10 cellular contexts compared by ENCODE assay signal in genomic region chr16:50284131-50284911, GRCh38. TPM values are rescaled to one million over a fixed set of nuclear protein-coding genes. Genes with fewer than 3 reads are reported as not detected.
A peak's percentile ranks its signal among the peaks of the same experiment; 100 is the strongest.
DNase-seq lines count a peak whose midpoint lies in the region; TF ChIP-seq lines count a peak whose summit lies in the region.
"Had no signal": no experiment of that assay in that cellular context is flagged by ENCODE, and none has a peak within 500 bp of the region (broad histone marks: within the 10 kb centered on the region; RNA-seq: fewer than 3 reads in every experiment).

No MANE protein-coding gene starts in this region.

- intact Hi-C loops in activated CD4-positive, alpha-beta memory T cell treated with anti-CD3 and anti-CD28 coated beads for 36 hours (cut with micrococcal nuclease): no loop called here

- H3K4me3 Mint-ChIP-seq in activated CD4-positive, alpha-beta memory T cell treated with anti-CD3 and anti-CD28 coated beads for 36 hours: no peak overlapping the region
- H3K4me3 Mint-ChIP-seq in mesothelial cell of epicardium: no peak overlapping the region

- H3K27me3 ChIP-seq in HAP-1 (ENCODE audit: low read depth): no peaks in the 10 kb centered on the region

- no peaks in the 10 kb centered on the region for H3K36me3 ChIP-seq in HAP-1 (replicated peaks)
- H3K36me3 ChIP-seq: prostate gland had no signal

- no peaks in the 10 kb centered on the region for H3K9me3 ChIP-seq in HAP-1
- H3K9me3 ChIP-seq: prostate gland had no signal

- peak overlapping the region; percentile 51 for H3K27ac Mint-ChIP-seq in activated CD4-positive, alpha-beta memory T cell treated with anti-CD3 and anti-CD28 coated beads for 36 hours
- peak overlapping the region; percentile 28 for H3K27ac Mint-ChIP-seq in mesothelial cell of epicardium

- H3K4me1 ChIP-seq in HAP-1: peaks cover under 1% of the 10 kb centered on the region
- H3K4me1 ChIP-seq: prostate gland had no signal

- no peaks in the 10 kb centered on the region for H3K9me3 Mint-ChIP-seq in activated CD4-positive, alpha-beta memory T cell treated with anti-CD3 and anti-CD28 coated beads for 36 hours
- H3K9me3 Mint-ChIP-seq in mesothelial cell of epicardium: peaks cover 12% of the 10 kb centered on the region

- POLR2A ChIA-PET in activated CD4-positive, alpha-beta memory T cell treated with anti-CD3 and anti-CD28 coated beads for 36 hours (lab: Charles Lee): interaction anchor here (0.6 kb wide), 1 partner anchor 22 kb away, joined by 3 read pairs; no protein-coding TSS in a partner anchor

- in situ Hi-C loops in HAP-1 (cut with MboI; ENCODE audit: low sequenced_read_pairs): no loop called here

- no peak for TF ChIP-seq CTCF in mesothelial cell of epicardium (IDR thresholded peaks at IDR 0.05; ENCODE audit: unreplicated experiment)
- no peak for TF ChIP-seq CTCF in GM20000 (IDR thresholded peaks at IDR 0.05; ENCODE audit: extremely low read depth, missing control alignments)

- no peaks in the 10 kb centered on the region for H3K27me3 Mint-ChIP-seq in activated CD4-positive, alpha-beta memory T cell treated with anti-CD3 and anti-CD28 coated beads for 36 hours
- no peaks in the 10 kb centered on the region for H3K27me3 Mint-ChIP-seq in mesothelial cell of epicardium (ENCODE audit: low read depth)

- CTCF ChIA-PET in activated CD4-positive, alpha-beta memory T cell treated with anti-CD3 and anti-CD28 coated beads for 36 hours (lab: Charles Lee): interaction anchor here (0.7 to 2.6 kb wide), 2 partner anchors 43 to 259 kb away, joined by 4 to 10 read pairs; partner anchors contain the start of gene CNEP1R1

- no peak overlapping the region for H3K4me3 ChIP-seq in HAP-1
- H3K4me3 ChIP-seq: prostate gland had no signal

- H3K36me3 Mint-ChIP-seq in activated CD4-positive, alpha-beta memory T cell treated with anti-CD3 and anti-CD28 coated beads for 36 hours: peaks cover 25% of the 10 kb centered on the region
- peaks cover 4% of the 10 kb centered on the region for H3K36me3 Mint-ChIP-seq in mesothelial cell of epicardium

- DNase-seq in AG20443 (ENCODE audit: low spot score) (peak; percentile 31), GF-D8 (lab: John Stamatoyannopoulos, UW) (peak; percentile 42), mesothelial cell of epicardium (ENCODE audit: low spot score in 2 of 2, unreplicated experiment in 2 of 2) (no peak), NCI-H1092 treated with DMSO at 0.1 percent for 48 hours (lab: John Stamatoyannopoulos, UW) (no peak), GM20000 (ENCODE audit: low spot score) (no peak), HAP-1 (ENCODE audit: low spot score in 2 of 2) (no peak), NOMO-1 treated with dmso at 0.1 percent for 144 hours (lab: John Stamatoyannopoulos, UW; ENCODE audit: unreplicated experiment) (no peak)
- DNase-seq in activated CD4-positive, alpha-beta memory T cell treated with anti-CD3 and anti-CD28 coated beads for 36 hours: no peak
- DNase-seq: DMS53 had no signal

- peaks cover 69% of the 10 kb centered on the region for H3K4me1 Mint-ChIP-seq in activated CD4-positive, alpha-beta memory T cell treated with anti-CD3 and anti-CD28 coated beads for 36 hours (ENCODE audit: low read depth)
- H3K4me1 Mint-ChIP-seq in mesothelial cell of epicardium: no peaks in the 10 kb centered on the region

RNA-seq across cellular contexts. Expression of gene ADCY7, which starts 18.0 kb away (rescaled TPM):
- total RNA-seq in activated CD4-positive, alpha-beta memory T cell treated with anti-CD3 and anti-CD28 coated beads for 36 hours: 100 to 1,000 TPM in 1 of 2 experiments, 10 to 100 TPM in 1; 100.0 to 107 TPM
- total RNA-seq in mesothelial cell of epicardium: 23.5 to 25.7 TPM (median 24.8 TPM) in 3 replicates

Comparison
In these comparisons a context has a peak if more than half of its experiments do, and no peak if none do; other contexts are left out.
1. DNase-seq: peak in AG20443 (single experiment) and GF-D8 (single experiment); none in activated CD4-positive, alpha-beta memory T cell treated with anti-CD3 and anti-CD28 coated beads for 36 hours (single experiment), mesothelial cell of epicardium (0 of 2), NCI-H1092 treated with DMSO at 0.1 percent for 48 hours (single experiment), GM20000 (single experiment), HAP-1 (0 of 2) and NOMO-1 treated with dmso at 0.1 percent for 144 hours (single experiment).